Comparison of ENCODE assay signal across 9 cellular contexts in the genomic region with DNA sequence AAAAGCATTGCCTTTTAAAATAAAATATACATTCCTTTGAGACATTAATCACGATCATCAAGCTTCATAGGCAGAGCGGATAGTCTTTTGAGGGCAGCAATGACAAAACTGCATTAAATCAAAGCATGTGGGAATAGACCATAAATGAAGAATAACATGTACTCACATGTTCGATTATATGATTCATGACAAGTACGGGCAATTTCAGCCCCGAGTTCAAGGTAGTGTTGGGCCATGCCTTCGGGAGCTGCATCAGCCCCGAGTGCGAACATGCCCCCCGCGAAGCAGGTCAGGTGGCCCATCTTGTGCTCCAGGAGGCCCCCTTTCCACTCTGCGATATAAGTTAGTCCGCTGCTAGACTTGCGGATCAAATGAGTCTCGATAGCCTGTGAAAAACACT.
"Had no signal": no experiment of that assay in that cellular context is flagged by ENCODE, and none has a peak within 500 bp of the region (broad histone marks: within the 10 kb centered on the region; RNA-seq: fewer than 3 reads in every experiment).

No MANE protein-coding gene starts in this region.

- H3K27ac ChIP-seq: GM23248, HL-60 had no signal

- DNase-seq: GM23248, GOT3, H7, HFFc6, KBM-7 had no signal

- H3K27me3 Mint-ChIP-seq: IgD-negative memory B cell had no signal

- H3K4me1 ChIP-seq: HAP-1 had no signal

- H3K9me3 Mint-ChIP-seq: IgD-negative memory B cell had no signal

- H3K27ac Mint-ChIP-seq: HFFc6, IgD-negative memory B cell had no signal

- H3K4me3 ChIP-seq: GM23248, HAP-1 had no signal

- ATAC-seq: HCT116 had no signal

- H3K4me3 Mint-ChIP-seq: HFFc6, IgD-negative memory B cell had no signal

- H3K9ac ChIP-seq: GM23248 had no signal
